Comparison of ENCODE assay signal across 8 cellular contexts in genomic region chr14:35044939-35045797, GRCh38. TPM values are rescaled to one million over a fixed set of nuclear protein-coding genes. Genes with fewer than 3 reads are reported as not detected.
A peak's percentile ranks its signal among the peaks of the same experiment; 100 is the strongest.
DNase-seq lines count a peak whose midpoint lies in the region; ATAC-seq and TF ChIP-seq lines count a peak whose summit lies in the region.

No MANE protein-coding gene starts in this region.

- TF ChIP-seq POLR2A in body of pancreas (IDR thresholded peaks at IDR 0.05) = no peak

- TF ChIP-seq CTCF in body of pancreas (IDR thresholded peaks at IDR 0.05) = no peak
- no peak for TF ChIP-seq CTCF in liver (IDR thresholded peaks at IDR 0.05; ENCODE audit: low read depth, low read length, missing input control)

- H3K9ac ChIP-seq in HUES6 (ENCODE audit: low read length) = peak overlapping the region; percentile 73
- peak overlapping the region; percentile 91 to 99 for H3K9ac ChIP-seq in liver (ENCODE audit: low read depth in 1 of 2, low read length in 2 of 2)

- H3K4me3 ChIP-seq in HUES6 (ENCODE audit: low read depth, low read length) (peak overlapping the region; percentile 83), body of pancreas (peak overlapping the region; percentile 11 to 26), liver (ENCODE audit: low read depth in 1 of 3, low read length in 3 of 3) (peak overlapping the region; percentile 80 to 85 (median 81)), thymus (ENCODE audit: low read length) (peak overlapping the region; percentile 68)

- H3K36me3 ChIP-seq in HUES6 (ENCODE audit: control insufficient read depth, insufficient read depth, low read length) = peaks cover 4% of the 10 kb centered on the region
- no peaks in the 10 kb centered on the region for H3K36me3 ChIP-seq in body of pancreas (replicated peaks in 1 of 2; ENCODE audit: insufficient read depth in 1 of 2, low read depth in 2 of 2)
- H3K36me3 ChIP-seq in liver (ENCODE audit: control insufficient read depth in 4 of 4, insufficient read depth in 3 of 4, low read depth in 1 of 4, low read length in 3 of 4) = peaks cover 0 to 2% (median 0%) of the 10 kb centered on the region in 4 donors
- no peaks in the 10 kb centered on the region for H3K36me3 ChIP-seq in thymus (ENCODE audit: control insufficient read depth, insufficient read depth)

- no peaks in the 10 kb centered on the region for H3K27me3 ChIP-seq in HUES6 (ENCODE audit: control insufficient read depth, insufficient read depth, low read length)
- no peaks in the 10 kb centered on the region for H3K27me3 ChIP-seq in body of pancreas
- no peaks in the 10 kb centered on the region for H3K27me3 ChIP-seq in liver (ENCODE audit: control insufficient read depth in 4 of 4, insufficient read depth in 4 of 4, low read length in 3 of 4)
- H3K27me3 ChIP-seq in thymus (ENCODE audit: control insufficient read depth, insufficient read depth) = no peaks in the 10 kb centered on the region

- 0 out of 2 replicates have a peak overlapping the region, but pooled peaks have one; percentile 22 for H3K27ac ChIP-seq in HUES6 (ENCODE audit: low read depth, low read length)
- peak overlapping the region; percentile 91 to 96 (median 96) for H3K27ac ChIP-seq in body of pancreas
- peak overlapping the region; percentile 91 to 96 for H3K27ac ChIP-seq in liver (ENCODE audit: low read depth in 1 of 2, low read length in 2 of 2)
- H3K27ac ChIP-seq in thymus (ENCODE audit: low read depth) = peak overlapping the region; percentile 90

- ATAC-seq in body of pancreas (no peak), HG03025 (IDR thresholded peaks at IDR 0.05; ENCODE audit: low FRiP score, unreplicated experiment) (no peak), HG02588 (IDR thresholded peaks at IDR 0.05; ENCODE audit: unreplicated experiment) (no peak)

- no peaks in the 10 kb centered on the region for H3K4me1 ChIP-seq in HUES6 (ENCODE audit: control insufficient read depth, insufficient read depth, low read length)
- H3K4me1 ChIP-seq in body of pancreas = peaks cover 18% of the 10 kb centered on the region
- H3K4me1 ChIP-seq in liver (ENCODE audit: control insufficient read depth in 4 of 4, insufficient read depth in 4 of 4, low read length in 3 of 4) = peaks cover 2 to 17% (median 6%) of the 10 kb centered on the region in 4 donors
- peaks cover 4% of the 10 kb centered on the region for H3K4me1 ChIP-seq in thymus (ENCODE audit: control insufficient read depth, insufficient read depth, low read length)

- no peaks in the 10 kb centered on the region for H3K9me3 ChIP-seq in HUES6 (ENCODE audit: control insufficient read depth, insufficient read depth, low read depth, low read length)
- no peaks in the 10 kb centered on the region for H3K9me3 ChIP-seq in body of pancreas
- H3K9me3 ChIP-seq in liver (ENCODE audit: control insufficient read depth in 4 of 4, low read length in 3 of 4) = no peaks in the 10 kb centered on the region
- no peaks in the 10 kb centered on the region for H3K9me3 ChIP-seq in thymus (ENCODE audit: control insufficient read depth)

- no peak for TF ChIP-seq RAD21 in liver (IDR thresholded peaks at IDR 0.05)

- peak; percentile 21 for DNase-seq in AG20443 (ENCODE audit: low spot score)
- peak in 1 of 4 donors; percentile 11 for DNase-seq in body of pancreas
- DNase-seq in NCI-H526 treated with DMSO at 0.1 percent for 48 hours (lab: John Stamatoyannopoulos, UW) = no peak

- WGBS in body of pancreas, 2 donors = 8 to 10% methylated on average over 8 of the region's 8 CpGs
- 21% methylated on average over 8 of the region's 8 CpGs for WGBS in liver
- 29% methylated on average over 8 of the region's 8 CpGs for WGBS in thymus

- intact Hi-C loops in body of pancreas (cut with DNase I) = no loop called here

TF ChIP-seq in liver, 16 proteins besides CTCF, POLR2A, EP300 and RAD21:
- TF ChIP-seq HNF4G (IDR thresholded peaks at IDR 0.05) = peak; percentile 13
- peak; percentile 5 for TF ChIP-seq YY1 (IDR thresholded peaks at IDR 0.05)
- TF ChIP-seq REST (IDR thresholded peaks at IDR 0.05) = no peak

RNA-seq across cellular contexts. Expression of gene FAM177A1, which starts 0.9 kb away (rescaled TPM):
- total RNA-seq in body of pancreas (10 to 100 TPM; 11.5 to 22.3 TPM), liver (10 to 100 TPM; 12.8 to 38.2 TPM)
- polyA plus RNA-seq in liver (10 to 100 TPM; 40.7 to 69.5 TPM), thymus (65.1 TPM)

Comparison
In these comparisons a context has a peak if more than half of its experiments do, and no peak if none do; other contexts are left out.
1. H3K27ac ChIP-seq: peak in every context shown above with its lines; median percentile 96 in body of pancreas; 94 in liver; 90 in thymus; 22 in HUES6.
2. H3K4me3 ChIP-seq: peak in every context shown above with its lines; median percentile 83 in HUES6; 81 in liver; 68 in thymus; 18 in body of pancreas.